In the genomic region with DNA sequence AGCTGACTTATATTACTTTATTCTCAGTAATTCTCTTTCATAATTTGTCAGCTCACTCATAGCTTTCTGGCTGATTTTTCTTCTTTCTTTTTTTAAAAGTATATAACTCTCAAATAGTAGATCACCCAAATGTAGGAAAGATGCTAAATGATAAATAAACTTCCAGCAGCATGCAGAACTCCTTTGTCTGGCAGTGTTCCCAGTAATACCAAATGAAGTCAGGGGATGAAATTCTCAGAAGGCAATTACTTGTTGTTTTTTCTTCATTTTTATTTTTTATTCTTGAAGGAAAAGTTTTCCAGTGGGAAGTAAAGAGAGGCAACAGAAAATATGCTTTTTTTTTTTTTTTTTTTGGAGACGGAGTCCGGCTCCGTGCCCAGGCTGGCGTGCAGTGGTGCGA, we compare ENCODE assay signal across 1 cellular context.
TF ChIP-seq lines count a peak whose summit lies in the region.

No MANE protein-coding gene starts in this region.

TF ChIP-seq in IMR-90, 13 proteins besides CTCF, POLR2A, EP300 and RAD21 (continued from another document):
- TF ChIP-seq BHLHE40 (IDR thresholded peaks at IDR 0.05; ENCODE audit: low read depth, low read length) (no peak), MAFK (IDR thresholded peaks at IDR 0.05; ENCODE audit: low read depth, low read length) (no peak), FOS (IDR thresholded peaks at IDR 0.05; ENCODE audit: low read depth, low read length) (no peak), SMC3 (IDR thresholded peaks at IDR 0.05; ENCODE audit: low read depth, low read length) (no peak), CHD1 (IDR thresholded peaks at IDR 0.05; ENCODE audit: low read depth, low read length) (no peak), CEBPB (IDR thresholded peaks at IDR 0.05; ENCODE audit: low read depth, low read length) (no peak), MXI1 (IDR thresholded peaks at IDR 0.05; ENCODE audit: borderline replicate concordance, low read depth, low read length) (no peak), NFE2L2 (IDR thresholded peaks at IDR 0.05; ENCODE audit: low read depth, low read length) (no peak), RCOR1 (IDR thresholded peaks at IDR 0.05; ENCODE audit: insufficient replicate concordance, low read length) (no peak)
- TF ChIP-seq, protein P1, sequence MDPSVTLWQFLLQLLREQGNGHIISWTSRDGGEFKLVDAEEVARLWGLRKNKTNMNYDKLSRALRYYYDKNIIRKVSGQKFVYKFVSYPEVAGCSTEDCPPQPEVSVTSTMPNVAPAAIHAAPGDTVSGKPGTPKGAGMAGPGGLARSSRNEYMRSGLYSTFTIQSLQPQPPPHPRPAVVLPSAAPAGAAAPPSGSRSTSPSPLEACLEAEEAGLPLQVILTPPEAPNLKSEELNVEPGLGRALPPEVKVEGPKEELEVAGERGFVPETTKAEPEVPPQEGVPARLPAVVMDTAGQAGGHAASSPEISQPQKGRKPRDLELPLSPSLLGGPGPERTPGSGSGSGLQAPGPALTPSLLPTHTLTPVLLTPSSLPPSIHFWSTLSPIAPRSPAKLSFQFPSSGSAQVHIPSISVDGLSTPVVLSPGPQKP (IDR thresholded peaks at IDR 0.05; ENCODE audit: borderline replicate concordance, low read depth, low read length): no peak
